14 cellular contexts compared by ENCODE assay signal in genomic region chr15:58924326-58924725, GRCh38. TPM values are rescaled to one million over a fixed set of nuclear protein-coding genes. Genes with fewer than 3 reads are reported as not detected.
DNase-seq lines count a peak whose midpoint lies in the region; ATAC-seq and TF ChIP-seq lines count a peak whose summit lies in the region.
"Had no signal": no experiment of that assay in that cellular context is flagged by ENCODE, and none has a peak within 500 bp of the region (broad histone marks: within the 10 kb centered on the region; RNA-seq: fewer than 3 reads in every experiment).

No MANE protein-coding gene starts in this region.

- H3K9me3 ChIP-seq in SK-N-MC (ENCODE audit: low read depth, low read length) (no peaks in the 10 kb centered on the region), thoracic aorta (no peaks in the 10 kb centered on the region), WERI-Rb-1 (ENCODE audit: severe bottlenecking) (no peaks in the 10 kb centered on the region)

- H3K27ac ChIP-seq in SK-N-MC (peak overlapping the region; percentile 49; the same call in 1 of the 2 replicates), thoracic aorta (peak overlapping the region; percentile 46 to 53), WERI-Rb-1 (no peak overlapping the region)
- H3K27ac ChIP-seq: 22Rv1 had no signal

- peaks cover 13 to 27% of the 10 kb centered on the region in 2 donors for H3K4me1 ChIP-seq in thoracic aorta (ENCODE audit: control insufficient read depth in 1 of 2, low read depth in 2 of 2)

- H3K36me3 ChIP-seq in SK-N-MC (ENCODE audit: insufficient read depth, low read length) (peaks cover 67% of the 10 kb centered on the region), thoracic aorta (peaks cover 12% of the 10 kb centered on the region), WERI-Rb-1 (peaks cover 63% of the 10 kb centered on the region)

- no peak for ATAC-seq in thoracic aorta (ENCODE audit: insufficient number of reproducible peaks, low FRiP score, low read depth)
- ATAC-seq: Right ventricle myocardium inferior had no signal

- H3K4me3 ChIP-seq in SK-N-MC (no peak overlapping the region), fibroblast of villous mesenchyme (ENCODE audit: low read depth, low read length) (no peak overlapping the region), thoracic aorta (no peak overlapping the region), WERI-Rb-1 (ENCODE audit: low read depth, low read length) (no peak overlapping the region)

- TF ChIP-seq CTCF in fibroblast of villous mesenchyme (IDR thresholded peaks at IDR 0.05; ENCODE audit: insufficient read depth, low read depth, low read length) (no peak), thoracic aorta (IDR thresholded peaks at IDR 0.05) (no peak), WERI-Rb-1 (IDR thresholded peaks at IDR 0.05; ENCODE audit: low read depth, low read length) (no peak)

- peak; percentile 4 for DNase-seq in NOMO-1 treated with DMSO at 0.1 percent for 48 hours (lab: John Stamatoyannopoulos, UW; ENCODE audit: unreplicated experiment)
- DNase-seq in NOMO-1 treated with dmso at 0.1 percent for 144 hours (lab: John Stamatoyannopoulos, UW; ENCODE audit: unreplicated experiment) = no peak
- no peak for DNase-seq in SK-N-MC (ENCODE audit: low read depth, low spot score)
- peak; percentile 85 for DNase-seq in fibroblast of villous mesenchyme (ENCODE audit: low read depth)
- DNase-seq in thoracic aorta (ENCODE audit: low spot score) = no peak
- DNase-seq in NCI-H510A (lab: John Stamatoyannopoulos, UW) = no peak
- no peak for DNase-seq in activated T-cell treated with anti-CD3 and anti-CD28 coated beads, Interleukin-2, amount 50 U/mL, for 48 hours
- no peak for DNase-seq in WERI-Rb-1
- DNase-seq: activated CD4-positive, alpha-beta T cell treated with anti-CD3 and anti-CD28 coated beads for 1 hour; activated naive CD4-positive, alpha-beta T cell treated with anti-CD3 and anti-CD28 coated beads for 36 hours; effector CD4-positive, alpha-beta T cell; stimulated activated CD4-positive, alpha-beta T cell treated with anti-CD3 and anti-CD28 coated beads, Interleukin-2, amount 100 ng/mL, for 48 hours had no signal

- H3K9ac ChIP-seq in SK-N-MC (ENCODE audit: insufficient read length) = no peak overlapping the region

- H3K27me3 ChIP-seq in thoracic aorta (replicated peaks; ENCODE audit: insufficient read depth) (no peaks in the 10 kb centered on the region), WERI-Rb-1 (ENCODE audit: insufficient read depth, low read depth, severe bottlenecking) (no peaks in the 10 kb centered on the region)

RNA-seq across cellular contexts. Expression of gene SLTM, which starts 9.2 kb away (rescaled TPM):
- total RNA-seq in fibroblast of villous mesenchyme (66.7 and 68.7 TPM in 2 replicates), thoracic aorta (100 to 1,000 TPM in 1 of 2 donors, 10 to 100 TPM in 1; 50.9 to 146 TPM)

Comparison
In these comparisons a context has a peak if more than half of its experiments do, and no peak if none do; other contexts are left out.
1. DNase-seq: peak in NOMO-1 treated with DMSO at 0.1 percent for 48 hours (single experiment) and fibroblast of villous mesenchyme (single experiment); none in NOMO-1 treated with dmso at 0.1 percent for 144 hours (single experiment), SK-N-MC (single experiment), thoracic aorta (single experiment), NCI-H510A (single experiment), activated T-cell treated with anti-CD3 and anti-CD28 coated beads, Interleukin-2, amount 50 U/mL, for 48 hours (0 of 2) and WERI-Rb-1 (single experiment).